In the genomic region with DNA sequence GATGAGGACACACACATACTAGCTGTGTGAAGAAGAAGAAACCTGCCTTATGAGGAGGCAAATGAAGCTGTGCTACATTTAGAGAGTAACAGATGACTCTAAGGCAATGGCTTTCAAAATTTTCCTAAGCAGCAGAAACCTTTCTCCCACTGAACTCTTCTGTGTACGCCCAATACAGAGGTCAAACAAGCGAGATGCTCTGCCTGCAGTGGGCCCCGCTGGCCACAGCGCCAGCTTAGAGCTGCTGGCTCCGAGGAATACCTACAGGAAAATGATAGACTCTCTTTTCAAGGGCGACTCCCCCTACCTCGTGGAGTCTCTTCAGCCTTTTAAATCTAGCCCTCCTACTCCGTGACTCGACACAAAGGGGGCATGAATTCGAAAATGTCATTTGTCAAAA, we compare ENCODE assay signal across 17 cellular contexts. TPM values are rescaled to one million over a fixed set of nuclear protein-coding genes. Genes with fewer than 3 reads are reported as not detected.
DNase-seq lines count a peak whose midpoint lies in the region; ATAC-seq, FAIRE-seq and TF ChIP-seq lines count a peak whose summit lies in the region.
"Had no signal": no experiment of that assay in that cellular context is flagged by ENCODE, and none has a peak within 500 bp of the region (broad histone marks: within the 10 kb centered on the region; RNA-seq: fewer than 3 reads in every experiment).

No MANE protein-coding gene starts in this region.

- BruUV-seq in HepG2 (replicated peaks; lab: Mats Ljungman, UMichigan): no TSS peak

- H3K9ac ChIP-seq in HepG2 (ENCODE audit: insufficient read depth, low read depth, low read length): no peak overlapping the region

- intact Hi-C loops in left ventricle myocardium superior (cut with micrococcal nuclease) (no loop called here), HepG2 (cut with micrococcal nuclease; ENCODE audit: unreplicated experiment) (loop anchor here (5.0 kb wide), 2 partner anchors 35 to 85 kb away; no protein-coding TSS in a partner anchor)
- intact Hi-C loops in activated naive CD4-positive, alpha-beta T cell treated with anti-CD3 and anti-CD28 coated beads for 36 hours (cut with micrococcal nuclease): no loop called here
- intact Hi-C loops in activated CD8-positive, alpha-beta T cell treated with anti-CD3 and anti-CD28 coated beads for 36 hours (cut with micrococcal nuclease): no loop called here

- TF ChIP-seq RAD21 in HepG2 (CRISPR knock-in tag; IDR thresholded peaks at IDR 0.05): peak; percentile 32; the same call in 1 of the 2 replicates

- POLR2A ChIA-PET in HepG2 (lab: Yijun Ruan, JAX): no interaction called here
- POLR2A ChIA-PET in activated CD8-positive, alpha-beta T cell treated with anti-CD3 and anti-CD28 coated beads for 36 hours (lab: Charles Lee): interaction anchor here (1.4 kb wide), 1 partner anchor 42 kb away, joined by 3 read pairs; no protein-coding TSS in a partner anchor

- H3K4me1 ChIP-seq in right atrium auricular region (peaks cover under 1 to 35% of the 10 kb centered on the region in 2 donors), HepG2 (ENCODE audit: insufficient read depth, low read length) (peaks cover 38% of the 10 kb centered on the region)

- no peak overlapping the region for H2AFZ ChIP-seq in HepG2 (ENCODE audit: low read length)

- peaks cover 69% of the 10 kb centered on the region for H3K36me3 Mint-ChIP-seq in brain
- H3K36me3 Mint-ChIP-seq in activated naive CD4-positive, alpha-beta T cell treated with anti-CD3 and anti-CD28 coated beads for 36 hours (ENCODE audit: low read depth): peaks cover 44% of the 10 kb centered on the region
- H3K36me3 Mint-ChIP-seq in activated CD8-positive, alpha-beta T cell treated with anti-CD3 and anti-CD28 coated beads for 36 hours (ENCODE audit: low read depth): peaks cover 55% of the 10 kb centered on the region

- 32% methylated on average over 9 of the region's 10 CpGs for WGBS in HepG2 (ENCODE audit: low lambda C conversion rate)

- TF ChIP-seq EP300 in HepG2 (IDR thresholded peaks at IDR 0.05; ENCODE audit: low read depth in 2 of 2, low read length in 2 of 2) (no peak), HepG2 (CRISPR knock-in tag; IDR thresholded peaks at IDR 0.05; ENCODE audit: borderline replicate concordance) (no peak)

- H3K4me3 Mint-ChIP-seq in brain: peak overlapping the region in 3 of 5 experiments; percentile 32 to 78 (median 43)
- H3K4me3 Mint-ChIP-seq in activated naive CD4-positive, alpha-beta T cell treated with anti-CD3 and anti-CD28 coated beads for 36 hours: no peak overlapping the region
- no peak overlapping the region for H3K4me3 Mint-ChIP-seq in activated CD8-positive, alpha-beta T cell treated with anti-CD3 and anti-CD28 coated beads for 36 hours
- H3K4me3 Mint-ChIP-seq: activated naive CD8-positive, alpha-beta T cell treated with anti-CD3 and anti-CD28 coated beads, Interleukin-2, amount 50 U/mL, for 24 hours; type B pancreatic cell had no signal

- H3K27me3 ChIP-seq in right atrium auricular region (no peaks in the 10 kb centered on the region), HepG2 (ENCODE audit: control insufficient read depth in 1 of 2, insufficient read depth in 2 of 2, low read length in 2 of 2) (no peaks in the 10 kb centered on the region)

- H3K27ac Mint-ChIP-seq in brain: peak overlapping the region; percentile 21 to 95 (median 78)
- H3K27ac Mint-ChIP-seq in activated naive CD4-positive, alpha-beta T cell treated with anti-CD3 and anti-CD28 coated beads for 36 hours: no peak overlapping the region
- no peak overlapping the region for H3K27ac Mint-ChIP-seq in activated CD8-positive, alpha-beta T cell treated with anti-CD3 and anti-CD28 coated beads for 36 hours
- H3K27ac Mint-ChIP-seq: activated naive CD8-positive, alpha-beta T cell treated with anti-CD3 and anti-CD28 coated beads, Interleukin-2, amount 50 U/mL, for 24 hours; type B pancreatic cell had no signal

- peak; percentile 83 for FAIRE-seq in HepG2 (lab: Jason Lieb, UNC)

- H3K9me3 ChIP-seq in right atrium auricular region (no peaks in the 10 kb centered on the region), HepG2 (ENCODE audit: low read length) (no peaks in the 10 kb centered on the region)

- ATAC-seq in left ventricle myocardium superior (no peak), HepG2 (peak; percentile 98), GM21619 (IDR thresholded peaks at IDR 0.05; ENCODE audit: unreplicated experiment) (no peak)
- no peak for ATAC-seq in activated CD8-positive, alpha-beta T cell treated with anti-CD3 and anti-CD28 coated beads for 36 hours
- ATAC-seq: activated naive CD8-positive, alpha-beta T cell treated with anti-CD3 and anti-CD28 coated beads, Interleukin-2, amount 50 U/mL, for 24 hours had no signal

- H3K4me1 Mint-ChIP-seq in brain: peaks cover 78% of the 10 kb centered on the region
- H3K4me1 Mint-ChIP-seq in activated naive CD4-positive, alpha-beta T cell treated with anti-CD3 and anti-CD28 coated beads for 36 hours (ENCODE audit: low read depth): peaks cover 59% of the 10 kb centered on the region
- H3K4me1 Mint-ChIP-seq in activated CD8-positive, alpha-beta T cell treated with anti-CD3 and anti-CD28 coated beads for 36 hours (ENCODE audit: low read depth): peaks cover 62% of the 10 kb centered on the region

- H3K4me2 ChIP-seq in HepG2 (ENCODE audit: low read depth, low read length): peak overlapping the region; percentile 13; the same call in 1 of the 2 replicates

- H3K9me3 Mint-ChIP-seq in brain: no peaks in the 10 kb centered on the region
- no peaks in the 10 kb centered on the region for H3K9me3 Mint-ChIP-seq in activated naive CD4-positive, alpha-beta T cell treated with anti-CD3 and anti-CD28 coated beads for 36 hours
- no peaks in the 10 kb centered on the region for H3K9me3 Mint-ChIP-seq in activated CD8-positive, alpha-beta T cell treated with anti-CD3 and anti-CD28 coated beads for 36 hours
- H3K9me3 Mint-ChIP-seq: activated naive CD8-positive, alpha-beta T cell treated with anti-CD3 and anti-CD28 coated beads, Interleukin-2, amount 50 U/mL, for 24 hours; type B pancreatic cell had no signal

- TF ChIP-seq CTCF in right atrium auricular region (IDR thresholded peaks at IDR 0.05) (no peak), brain (conservative IDR thresholded peaks at IDR 0.05) (no peak), HepG2 (CRISPR knock-in tag; IDR thresholded peaks at IDR 0.05) (peak; percentile 45)
- TF ChIP-seq CTCF in activated CD8-positive, alpha-beta T cell treated with anti-CD3 and anti-CD28 coated beads for 36 hours (IDR thresholded peaks at IDR 0.05): no peak

- peak overlapping the region; percentile 4 to 29 for H3K27ac ChIP-seq in right atrium auricular region
- H3K27ac ChIP-seq in HepG2 (ENCODE audit: extremely low read length, insufficient read depth, low read length): no peak overlapping the region
- H3K27ac ChIP-seq in temporal lobe (ENCODE audit: low read depth, low read length): peak overlapping the region; percentile 6

- no peaks in the 10 kb centered on the region for H4K20me1 ChIP-seq in HepG2 (ENCODE audit: insufficient read depth, low read length)

- H3K4me3 ChIP-seq in right atrium auricular region (no peak overlapping the region), HepG2 (replicated peaks in 1 of 3; ENCODE audit: insufficient read depth in 1 of 3, low read depth in 2 of 3, low read length in 3 of 3) (no peak overlapping the region)

- CTCF ChIA-PET in HepG2 (lab: Yijun Ruan, JAX; ENCODE audit: low intra/inter-chr PET ratio, low total read pairs): no interaction called here
- CTCF ChIA-PET in activated naive CD4-positive, alpha-beta T cell treated with anti-CD3 and anti-CD28 coated beads for 36 hours (lab: Charles Lee): interaction anchor here (0.9 kb wide), 1 partner anchor 52 kb away, joined by 3 read pairs; no protein-coding TSS in a partner anchor
- CTCF ChIA-PET in activated CD8-positive, alpha-beta T cell treated with anti-CD3 and anti-CD28 coated beads for 36 hours (lab: Charles Lee): interaction anchor here (1.1 to 1.2 kb wide), 2 partner anchors 17 to 117 kb away, joined by 3 to 5 read pairs; no protein-coding TSS in a partner anchor

- no peak for DNase-seq in right atrium auricular region (ENCODE audit: low spot score)
- DNase-seq in left ventricle myocardium superior: no peak
- DNase-seq in HepG2 (ENCODE audit: low spot score): peak; percentile 53
- no peak for DNase-seq in activated naive CD4-positive, alpha-beta T cell treated with anti-CD3 and anti-CD28 coated beads for 36 hours
- no peak for DNase-seq in activated CD8-positive, alpha-beta T cell treated with anti-CD3 and anti-CD28 coated beads for 36 hours
- DNase-seq: activated CD8-positive, alpha-beta memory T cell treated with anti-CD3 and anti-CD28 coated beads, Interleukin-2, amount 50 U/mL, for 4 hours; activated naive CD8-positive, alpha-beta T cell treated with anti-CD3 and anti-CD28 coated beads, Interleukin-2, amount 50 U/mL, for 24 hours; COR-L47; dermis blood vessel endothelial cell; NCI-H1694 treated with DMSO at 0.1 percent for 48 hours; nucleus accumbens; SIG-M5; stimulated activated CD4-positive, alpha-beta T cell treated with anti-CD3 and anti-CD28 coated beads, Interleukin-12 subunit alpha, Interleukin-12 subunit beta, amount 100 ng/mL, for 4 hours had no signal

- peaks cover 32% of the 10 kb centered on the region for H3K79me2 ChIP-seq in HepG2 (ENCODE audit: insufficient read depth, low read length)

- H3K27me3 Mint-ChIP-seq in brain: no peaks in the 10 kb centered on the region
- no peaks in the 10 kb centered on the region for H3K27me3 Mint-ChIP-seq in activated naive CD4-positive, alpha-beta T cell treated with anti-CD3 and anti-CD28 coated beads for 36 hours (ENCODE audit: low read depth)
- no peaks in the 10 kb centered on the region for H3K27me3 Mint-ChIP-seq in activated CD8-positive, alpha-beta T cell treated with anti-CD3 and anti-CD28 coated beads for 36 hours
- H3K27me3 Mint-ChIP-seq: activated naive CD8-positive, alpha-beta T cell treated with anti-CD3 and anti-CD28 coated beads, Interleukin-2, amount 50 U/mL, for 24 hours; type B pancreatic cell had no signal

- H3K36me3 ChIP-seq in right atrium auricular region (peaks cover 9% of the 10 kb centered on the region), HepG2 (replicated peaks in 1 of 2; ENCODE audit: control insufficient read depth in 1 of 2, insufficient read depth in 2 of 2, low read length in 2 of 2) (peaks cover 7 to 34% of the 10 kb centered on the region in 2 experiments; a peak in 4 of 5 replicates)

- in situ Hi-C loops in HepG2 (cut with HindIII; ENCODE audit: extremely low pct_ligation_motif_present, low pct_unique_long_range_greater_than_20kb): no loop called here

- TF ChIP-seq POLR2A in HepG2 (IDR thresholded peaks at IDR 0.05; ENCODE audit: insufficient read depth in 1 of 2, low read depth in 2 of 2, low read length in 2 of 2): no peak

RNA-seq across cellular contexts. Expression of a gene that starts 39.2 kb away (rescaled TPM):
- total RNA-seq in right atrium auricular region (10 to 100 TPM; 29.9 to 35.6 TPM), left ventricle myocardium superior (23.7 TPM), HepG2 (2016; rRNA removed; fragmentation: Illumina TruSeq; extraction: Trizol) (22.9 and 45.8 TPM in 2 replicates), temporal lobe (69.1 TPM)
- polyA plus RNA-seq in brain (ENCODE audit: insufficient read depth, low read depth, low replicate concordance) (24.1 TPM), HepG2 (2011; rRNA removed) (23.7 and 31.0 TPM in 2 replicates)
- 8.3 and 10.6 TPM in 2 replicates for total RNA-seq in HepG2 (2016; cell fraction: cytosol; rRNA removed; fragmentation: Illumina TruSeq; extraction: Trizol; ENCODE audit: low read depth)
- 22.8 and 43.0 TPM in 2 replicates for total RNA-seq in HepG2 (2016; cell fraction: insoluble cytoplasmic fraction; rRNA removed; fragmentation: Illumina TruSeq; extraction: Trizol)
- total RNA-seq in HepG2 (2016; cell fraction: membrane; rRNA removed; fragmentation: Illumina TruSeq; extraction: Trizol): 30.7 and 34.7 TPM in 2 replicates
- 21.1 and 24.0 TPM in 2 replicates for total RNA-seq in HepG2 (2016; cell fraction: nucleus; rRNA removed; fragmentation: Illumina TruSeq; extraction: Trizol)
- polyA plus RNA-seq in HepG2 (2011; cell fraction: cytosol; rRNA removed): 13.2 and 21.5 TPM in 2 replicates
- polyA plus RNA-seq in HepG2 (2011; cell fraction: nucleus; rRNA removed): 10.2 and 12.4 TPM in 2 replicates
- polyA plus RNA-seq in HepG2 (2012): 26.8 and 27.3 TPM in 2 replicates
- polyA plus RNA-seq in HepG2 (2016; cell fraction: cytosol; fragmentation: Illumina TruSeq; extraction: Trizol; ENCODE audit: low read depth): 3.4 and 3.6 TPM in 2 replicates
- 41.0 and 43.8 TPM in 2 replicates for polyA plus RNA-seq in HepG2 (2016; cell fraction: insoluble cytoplasmic fraction; fragmentation: Illumina TruSeq; extraction: Trizol; ENCODE audit: low read depth)
- polyA plus RNA-seq in HepG2 (2016; cell fraction: membrane; fragmentation: Illumina TruSeq; extraction: Trizol; ENCODE audit: low read depth): 18.5 and 20.3 TPM in 2 replicates
- 24.4 and 25.6 TPM in 2 replicates for polyA plus RNA-seq in HepG2 (2016; cell fraction: nucleus; fragmentation: Illumina TruSeq; extraction: Trizol; ENCODE audit: insufficient read depth, low read depth)
- polyA minus RNA-seq in HepG2 (2011; rRNA and poly(A)+ RNA removed; ENCODE audit: low replicate concordance): 21.9 and 29.7 TPM in 2 replicates
- polyA minus RNA-seq in HepG2 (2011; cell fraction: cytosol; rRNA and poly(A)+ RNA removed): 37.8 and 38.8 TPM in 2 replicates
- 37.3 and 39.9 TPM in 2 replicates for polyA minus RNA-seq in HepG2 (2011; cell fraction: nucleus; rRNA and poly(A)+ RNA removed)
- total RNA-seq in activated naive CD4-positive, alpha-beta T cell treated with anti-CD3 and anti-CD28 coated beads for 36 hours: 10 to 100 TPM; 42.4 to 44.9 TPM
- total RNA-seq in activated CD8-positive, alpha-beta T cell treated with anti-CD3 and anti-CD28 coated beads for 36 hours: 10 to 100 TPM; 48.5 to 50.7 TPM

Comparison
In these comparisons a context has a peak if more than half of its experiments do, and no peak if none do; other contexts are left out.
1. H3K27ac Mint-ChIP-seq: peak in brain (5 of 5); none in activated naive CD4-positive, alpha-beta T cell treated with anti-CD3 and anti-CD28 coated beads for 36 hours (single experiment) and activated CD8-positive, alpha-beta T cell treated with anti-CD3 and anti-CD28 coated beads for 36 hours (single experiment).
2. H3K4me3 Mint-ChIP-seq: peak in brain (3 of 5); none in activated naive CD4-positive, alpha-beta T cell treated with anti-CD3 and anti-CD28 coated beads for 36 hours (single experiment) and activated CD8-positive, alpha-beta T cell treated with anti-CD3 and anti-CD28 coated beads for 36 hours (single experiment).